ENCODE assay signal across 21 cellular contexts in genomic region chrX:115713465-115713864, GRCh38.
DNase-seq lines count a peak whose midpoint lies in the region; ATAC-seq, FAIRE-seq and TF ChIP-seq lines count a peak whose summit lies in the region.
"Had no signal": no experiment of that assay in that cellular context is flagged by ENCODE, and none has a peak within 500 bp of the region (broad histone marks: within the 10 kb centered on the region; RNA-seq: fewer than 3 reads in every experiment).

No MANE protein-coding gene starts in this region.

- no peak overlapping the region for H2BK15ac ChIP-seq in H1 (ENCODE audit: low read length)

- peaks cover 37% of the 10 kb centered on the region for H3K27me3 Mint-ChIP-seq in MCF 10A (ENCODE audit: insufficient read depth, unreplicated experiment)

- H2AK5ac ChIP-seq in H1 (ENCODE audit: low read depth, low read length): no peak overlapping the region

- TF ChIP-seq CTCF in MCF 10A (IDR thresholded peaks at IDR 0.05; ENCODE audit: unreplicated experiment): no peak
- no peak for TF ChIP-seq CTCF in breast epithelium (IDR thresholded peaks at IDR 0.05)
- TF ChIP-seq CTCF in RWPE1 (conservative IDR thresholded peaks at IDR 0.05; ENCODE audit: low read depth): no peak
- no peak for TF ChIP-seq CTCF in H1 (IDR thresholded peaks at IDR 0.05; ENCODE audit: control extremely low read depth in 1 of 3, insufficient read depth in 1 of 3, low read depth in 1 of 3, low read length in 3 of 3)
- no peak for TF ChIP-seq CTCF in vagina (IDR thresholded peaks at IDR 0.05)
- no peak for TF ChIP-seq CTCF in pancreas (IDR thresholded peaks at IDR 0.05)

- H3K27ac ChIP-seq in breast epithelium (no peak overlapping the region), RWPE1 (no peak overlapping the region), H1 (ENCODE audit: low read depth, low read length) (no peak overlapping the region), vagina (no peak overlapping the region), pancreas (no peak overlapping the region)
- H3K27ac ChIP-seq: C4-2B had no signal

- CTCF ChIA-PET in MCF 10A (lab: Yijun Ruan, JAX): interaction anchor here (1.3 kb wide), 1 partner anchor 22 kb away, joined by 11 read pairs; no protein-coding TSS in a partner anchor
- CTCF ChIA-PET in RWPE1 (lab: Yijun Ruan, JAX): no interaction called here
- CTCF ChIA-PET in H1 (lab: Charles Lee; ENCODE audit: partially characterized antibody): interaction anchor here (0.8 kb wide), 1 partner anchor 23 kb away, joined by 3 read pairs; no protein-coding TSS in a partner anchor

- no peaks in the 10 kb centered on the region for H3K79me1 ChIP-seq in H1 (ENCODE audit: low read depth, low read length)

- no peak overlapping the region for H2BK12ac ChIP-seq in H1 (ENCODE audit: low read depth, low read length)

- no peak overlapping the region for H3K18ac ChIP-seq in H1 (ENCODE audit: extremely low read depth, low read length)

- H3K4me3 Mint-ChIP-seq in MCF 10A (ENCODE audit: unreplicated experiment): no peak overlapping the region

- BruUV-seq in MCF 10A (replicated peaks; lab: Mats Ljungman, UMichigan): no TSS peak

- H3K79me2 ChIP-seq in H1 (ENCODE audit: control insufficient read depth in 1 of 2, insufficient read depth in 2 of 2, low read length in 2 of 2): no peaks in the 10 kb centered on the region

- H2BK120ac ChIP-seq in H1 (replicated peaks; ENCODE audit: low read depth, low read length): no peak overlapping the region

- H3K27me3 ChIP-seq in breast epithelium (peaks cover 0 to 65% of the 10 kb centered on the region in 2 donors), H1 (replicated peaks in 1 of 4; ENCODE audit: control insufficient read depth in 3 of 4, extremely low read depth in 1 of 4, insufficient read depth in 3 of 4, low read length in 3 of 4) (no peaks in the 10 kb centered on the region), vagina (no peaks in the 10 kb centered on the region), pancreas (peaks cover 0 to 20% (median 4%) of the 10 kb centered on the region in 4 donors)

- no peaks in the 10 kb centered on the region for H4K20me1 ChIP-seq in H1 (replicated peaks in 1 of 2; ENCODE audit: control insufficient read depth in 1 of 2, insufficient read depth in 2 of 2, low read length in 2 of 2)

- H3K4me3 ChIP-seq in breast epithelium (no peak overlapping the region), H1 (ENCODE audit: extremely low read depth in 1 of 4, insufficient read depth in 2 of 4, low read depth in 3 of 4, low read length in 4 of 4) (no peak overlapping the region), vagina (no peak overlapping the region), pancreas (no peak overlapping the region)

- no peak overlapping the region for H3K9ac ChIP-seq in H1 (replicated peaks in 1 of 4; ENCODE audit: extremely low read depth in 1 of 4, low read depth in 3 of 4, low read length in 3 of 4)

- no peak overlapping the region for H3K4me2 ChIP-seq in H1 (ENCODE audit: insufficient read depth in 1 of 2, low read depth in 2 of 2, low read length in 2 of 2)

- no peaks in the 10 kb centered on the region for H3K4me1 Mint-ChIP-seq in MCF 10A (ENCODE audit: insufficient read depth, unreplicated experiment)

- H3K9me3 Mint-ChIP-seq in MCF 10A (ENCODE audit: unreplicated experiment): no peaks in the 10 kb centered on the region

- no peak overlapping the region for H4K8ac ChIP-seq in H1 (ENCODE audit: extremely low read depth, insufficient read depth, low read length)

- H3K4me1 ChIP-seq in breast epithelium (no peaks in the 10 kb centered on the region), H1 (replicated peaks in 1 of 4; ENCODE audit: control insufficient read depth in 3 of 4, insufficient read depth in 4 of 4, low read length in 3 of 4) (peaks cover 0 to 3% (median 0%) of the 10 kb centered on the region in 4 experiments; a peak in 1 of 7 replicates), vagina (no peaks in the 10 kb centered on the region), pancreas (no peaks in the 10 kb centered on the region)

- no peak overlapping the region for H3K4ac ChIP-seq in H1 (replicated peaks; ENCODE audit: insufficient read length, low read depth, low read length)

- H3K27ac Mint-ChIP-seq in MCF 10A (ENCODE audit: low read depth, unreplicated experiment): no peak overlapping the region

- no peaks in the 10 kb centered on the region for H3K36me3 ChIP-seq in breast epithelium
- H3K36me3 ChIP-seq in H1 (ENCODE audit: control insufficient read depth in 2 of 4, insufficient read depth in 4 of 4, low read length in 3 of 4): no peaks in the 10 kb centered on the region
- H3K36me3 ChIP-seq in vagina: no peaks in the 10 kb centered on the region
- H3K36me3 ChIP-seq in pancreas: no peaks in the 10 kb centered on the region

- H3K14ac ChIP-seq in H1 (ENCODE audit: insufficient read length): no peak overlapping the region

- TF ChIP-seq POLR2A in breast epithelium (IDR thresholded peaks at IDR 0.05) (no peak), H1 (IDR thresholded peaks at IDR 0.05; ENCODE audit: control extremely low read depth in 1 of 2, low read depth in 2 of 2, low read length in 2 of 2) (no peak), vagina (IDR thresholded peaks at IDR 0.05) (no peak)

- no peak overlapping the region for H2AFZ ChIP-seq in H1 (ENCODE audit: low read length)

- DNase-seq in MCF 10A (ENCODE audit: unreplicated experiment): peak; percentile 16
- no peak for DNase-seq in breast epithelium (ENCODE audit: low spot score in 2 of 2)
- DNase-seq in RWPE1 (ENCODE audit: low spot score): peak; percentile 42
- DNase-seq in H1 (ENCODE audit: low read depth in 1 of 2, low spot score in 2 of 2): no peak
- DNase-seq in GM19240 (ENCODE audit: insufficient read length, low spot score): no peak
- DNase-seq in vagina (ENCODE audit: extremely low spot score in 2 of 2): no peak
- no peak for DNase-seq in pancreas
- DNase-seq: DMS 273 treated with DMSO at 0.1 percent for 48 hours, GDM1, GOT3, MM.1S, NCI-H1092 treated with DMSO at 0.1 percent for 48 hours, NCI-H187 treated with DMSO at 0.1 percent for 48 hours, NCI-H2171, NCI-H446, NCI-H774, Right ventricle myocardium superior had no signal

- intact Hi-C loops in MCF 10A (cut with micrococcal nuclease) (no loop called here), breast epithelium (cut with DNase I; ENCODE audit: low total_unique reads) (no loop called here), vagina (cut with DNase I) (no loop called here), pancreas (cut with DNase I) (no loop called here)

- H3K23me2 ChIP-seq in H1 (ENCODE audit: low read depth, low read length): no peaks in the 10 kb centered on the region

- POLR2A ChIA-PET in MCF 10A (lab: Yijun Ruan, JAX): no interaction called here
- POLR2A ChIA-PET in RWPE1 (lab: Yijun Ruan, JAX; ENCODE audit: low non-redundant PET): no interaction called here
- POLR2A ChIA-PET in H1 (lab: Charles Lee; ENCODE audit: partially characterized antibody): no interaction called here

- no peak for TF ChIP-seq RAD21 in H1 (IDR thresholded peaks at IDR 0.05 in 1 of 2, conservative IDR thresholded peaks at IDR 0.05 in 1 of 2; ENCODE audit: low read depth in 2 of 2, low read length in 2 of 2)

- no peak overlapping the region for H4K91ac ChIP-seq in H1 (replicated peaks; ENCODE audit: insufficient read length, low read length)

- WGBS in H1 (ENCODE audit: extremely low coverage in 1 of 2, insufficient coverage in 1 of 2, insufficient read length in 1 of 2, insufficient replicate concordance in 2 of 2, low coverage in 1 of 2, low lambda C conversion rate in 2 of 2, missing lambda C conversion rate in 1 of 2), 2 experiments: 86% methylated on average over 1 of the region's 1 CpG; no CpG with 5 or more reads in 1 of the 2 experiments
- 24 to 39% methylated on average over 1 of the region's 1 CpG for WGBS in pancreas, 2 donors

- no peak overlapping the region for H2BK5ac ChIP-seq in H1 (ENCODE audit: low read depth, low read length)

- no peak for TF ChIP-seq EP300 in H1 (IDR thresholded peaks at IDR 0.05; ENCODE audit: borderline replicate concordance in 1 of 2, low read depth in 2 of 2, low read length in 2 of 2)

- H3K36me3 Mint-ChIP-seq in MCF 10A (ENCODE audit: insufficient read depth, unreplicated experiment): no peaks in the 10 kb centered on the region

- peak; percentile 78 for FAIRE-seq in H1 (lab: Jason Lieb, UNC)
- no peak for FAIRE-seq in pancreas (lab: Jason Lieb, UNC)
- FAIRE-seq: GM12891, GM18507 had no signal

- H3K56ac ChIP-seq in H1 (replicated peaks; ENCODE audit: insufficient read length, low read depth, low read length): no peak overlapping the region

- H2BK20ac ChIP-seq in H1 (ENCODE audit: low read length): no peak overlapping the region

- H3K9me3 ChIP-seq in breast epithelium (no peaks in the 10 kb centered on the region), H1 (ENCODE audit: insufficient read depth in 2 of 2, low read depth in 1 of 2, low read length in 1 of 2) (no peaks in the 10 kb centered on the region), vagina (no peaks in the 10 kb centered on the region), pancreas (no peaks in the 10 kb centered on the region)

- no peak for ATAC-seq in pancreas
- ATAC-seq in GM21528 (IDR thresholded peaks at IDR 0.05; ENCODE audit: low FRiP score, unreplicated experiment): no peak

- H3K23ac ChIP-seq in H1 (ENCODE audit: insufficient read length): no peak overlapping the region

- no peak overlapping the region for H4K5ac ChIP-seq in H1 (ENCODE audit: insufficient read length, low read depth, low read length)

TF ChIP-seq in H1, 55 proteins besides CTCF, POLR2A, EP300 and RAD21:
- TF ChIP-seq RFX5 (IDR thresholded peaks at IDR 0.05; ENCODE audit: borderline replicate concordance, low read depth, low read length) (no peak), CBX5 (IDR thresholded peaks at IDR 0.05; ENCODE audit: low read depth, low read length) (no peak), SIX5 (IDR thresholded peaks at IDR 0.05; ENCODE audit: low read depth, low read length) (no peak)

Comparison
In these comparisons a context has a peak if more than half of its experiments do, and no peak if none do; other contexts are left out.
1. DNase-seq: peak in MCF 10A (single experiment) and RWPE1 (single experiment); none in breast epithelium (0 of 2), H1 (0 of 2), GM19240 (single experiment), vagina (0 of 2) and pancreas (0 of 6).